Comparison of ENCODE assay signal across 20 cellular contexts in genomic region chr1:92184632-92185031, GRCh38. TPM values are rescaled to one million over a fixed set of nuclear protein-coding genes. Genes with fewer than 3 reads are reported as not detected.
DNase-seq lines count a peak whose midpoint lies in the region; ATAC-seq, FAIRE-seq and TF ChIP-seq lines count a peak whose summit lies in the region.
"Had no signal": no experiment of that assay in that cellular context is flagged by ENCODE, and none has a peak within 500 bp of the region (broad histone marks: within the 10 kb centered on the region; RNA-seq: fewer than 3 reads in every experiment).

No MANE protein-coding gene starts in this region.

- no peak overlapping the region for H4K5ac ChIP-seq in H9 (ENCODE audit: insufficient read length, low read depth, low read length)

- ATAC-seq in HG03565 (IDR thresholded peaks at IDR 0.05; ENCODE audit: unreplicated experiment) (no peak), GM21360 (IDR thresholded peaks at IDR 0.05; ENCODE audit: unreplicated experiment) (no peak), GM18907 (IDR thresholded peaks at IDR 0.05; ENCODE audit: unreplicated experiment) (no peak)
- ATAC-seq: body of pancreas had no signal

- H3K36me3 Mint-ChIP-seq in H9 (ENCODE audit: insufficient read depth in 1 of 3, low read depth in 3 of 3), result peaks cover 0 to 12% (median 4%) of the 10 kb centered on the region in 3 experiments; a peak in 3 of 7 replicates

- FAIRE-seq in HTR-8/SVneo (lab: Jason Lieb, UNC), result no peak
- FAIRE-seq in bronchial epithelial cell (lab: Jason Lieb, UNC), result no peak
- FAIRE-seq: GM19239 had no signal

- no peak overlapping the region for H3K27ac ChIP-seq in H9 (ENCODE audit: insufficient read length, low read depth, low read length)
- H3K27ac ChIP-seq: BLaER1, body of pancreas, thyroid gland had no signal

- H3K36me3 ChIP-seq in bronchial epithelial cell (ENCODE audit: control insufficient read depth, insufficient read depth, low read length), result no peaks in the 10 kb centered on the region
- H3K36me3 ChIP-seq: BLaER1 had no signal

- peaks cover 5 to 16% of the 10 kb centered on the region in 2 experiments for H3K4me1 Mint-ChIP-seq in H9
- H3K4me1 Mint-ChIP-seq: activated CD4-positive, alpha-beta memory T cell treated with anti-CD3 and anti-CD28 coated beads, Interleukin-2, amount 10 ng/mL, durations not matched to agents 7 days and 5 days had no signal

- H4K20me1 ChIP-seq in H9 (ENCODE audit: control insufficient read depth, insufficient read depth, insufficient read length), result no peaks in the 10 kb centered on the region
- H4K20me1 ChIP-seq: BLaER1 had no signal

- H2BK12ac ChIP-seq in H9 (ENCODE audit: insufficient read length, low read depth, low read length), result no peak overlapping the region

- no peak overlapping the region for H4K8ac ChIP-seq in H9 (replicated peaks; ENCODE audit: insufficient read length, low read depth, low read length)

- H3K56ac ChIP-seq in H9 (ENCODE audit: insufficient read length, low read depth, low read length), result no peak overlapping the region

- DNase-seq in AG09319 (ENCODE audit: extremely low read depth, low read depth) (peak; percentile 27), HTR-8/SVneo (ENCODE audit: insufficient read length, low spot score) (peak; percentile 25), bronchial epithelial cell (ENCODE audit: low read depth) (peak; percentile 82), kidney tubule cell (ENCODE audit: low spot score) (peak; percentile 54), H9 (no peak)
- DNase-seq: activated CD4-positive, alpha-beta memory T cell treated with anti-CD3 and anti-CD28 coated beads, Interleukin-2, amount 10 ng/mL, durations not matched to agents 7 days and 5 days; activated effector memory CD4-positive, alpha-beta T cell treated with Interleukin-2 at 50 U/mL for 16 hours; body of pancreas; DMS53; head of caudate nucleus; NCI-H2081; NCI-H748 treated with DMSO at 0.1 percent for 48 hours; Right ventricle myocardium superior; thyroid gland had no signal

- H3K27ac Mint-ChIP-seq in H9, result no peak overlapping the region
- H3K27ac Mint-ChIP-seq: activated CD4-positive, alpha-beta memory T cell treated with anti-CD3 and anti-CD28 coated beads, Interleukin-2, amount 10 ng/mL, durations not matched to agents 7 days and 5 days; progenitor cell of endocrine pancreas had no signal

- H3K4me3 Mint-ChIP-seq in H9, result no peak overlapping the region
- H3K4me3 Mint-ChIP-seq: activated CD4-positive, alpha-beta memory T cell treated with anti-CD3 and anti-CD28 coated beads, Interleukin-2, amount 10 ng/mL, durations not matched to agents 7 days and 5 days had no signal

- H2AFZ ChIP-seq in H9 (ENCODE audit: low read length), result no peak overlapping the region

- H3K14ac ChIP-seq in H9 (ENCODE audit: insufficient read depth, low read length), result no peak overlapping the region

- H3T11ph ChIP-seq in H9 (ENCODE audit: low read length), result no peak overlapping the region

- H3K4me1 ChIP-seq in H9 (ENCODE audit: insufficient read depth, low read length), result peaks cover 7% of the 10 kb centered on the region
- H3K4me1 ChIP-seq: BLaER1, body of pancreas, thyroid gland had no signal

- TF ChIP-seq CTCF in AG09319 (IDR thresholded peaks at IDR 0.05; ENCODE audit: low read depth, low read length) (no peak), bronchial epithelial cell (IDR thresholded peaks at IDR 0.05; ENCODE audit: insufficient read depth, low read length, severe bottlenecking) (no peak), H9 (conservative IDR thresholded peaks at IDR 0.05) (no peak)

- H3K4me2 ChIP-seq in H9 (ENCODE audit: insufficient read depth, insufficient read length, low read length), result no peak overlapping the region
- H3K4me2 ChIP-seq: BLaER1 had no signal

- no CpG with 5 or more reads among the region's 1 CpG for WGBS in H9 (ENCODE audit: extremely low coverage, insufficient read length, low lambda C conversion rate)

- H3K79me1 ChIP-seq in H9 (ENCODE audit: insufficient read depth, low read depth, low read length, poor library complexity, severe bottlenecking), result no peaks in the 10 kb centered on the region

- no peaks in the 10 kb centered on the region for H3K79me2 ChIP-seq in H9 (ENCODE audit: insufficient read depth, low read length)

- H2BK15ac ChIP-seq in H9 (ENCODE audit: low read depth, low read length), result no peak overlapping the region

- H2AK5ac ChIP-seq in H9 (ENCODE audit: insufficient read length, low read length), result no peak overlapping the region

- H3K4ac ChIP-seq in H9 (ENCODE audit: low read depth, low read length), result no peak overlapping the region

- no peak overlapping the region for H2BK120ac ChIP-seq in H9 (ENCODE audit: low read depth, low read length, poor library complexity, severe bottlenecking)

- H4K91ac ChIP-seq in H9 (ENCODE audit: insufficient read length, low read depth, low read length), result no peak overlapping the region

- H3K23me2 ChIP-seq in H9 (ENCODE audit: insufficient read length, low read depth, low read length, poor library complexity, severe bottlenecking), result no peaks in the 10 kb centered on the region

- no peaks in the 10 kb centered on the region for H3K9me3 Mint-ChIP-seq in H9
- H3K9me3 Mint-ChIP-seq: activated CD4-positive, alpha-beta memory T cell treated with anti-CD3 and anti-CD28 coated beads, Interleukin-2, amount 10 ng/mL, durations not matched to agents 7 days and 5 days had no signal

- no peaks in the 10 kb centered on the region for H3K27me3 Mint-ChIP-seq in H9 (ENCODE audit: low read depth)
- H3K27me3 Mint-ChIP-seq: activated CD4-positive, alpha-beta memory T cell treated with anti-CD3 and anti-CD28 coated beads, Interleukin-2, amount 10 ng/mL, durations not matched to agents 7 days and 5 days; progenitor cell of endocrine pancreas had no signal

- no peak overlapping the region for H3K23ac ChIP-seq in H9 (ENCODE audit: insufficient read length, low read depth, low read length)

- no peak overlapping the region for H3K18ac ChIP-seq in H9 (ENCODE audit: insufficient read length, low read depth, low read length)

- no peaks in the 10 kb centered on the region for H3K27me3 ChIP-seq in bronchial epithelial cell (ENCODE audit: control insufficient read depth, insufficient read depth, low read length)
- no peaks in the 10 kb centered on the region for H3K27me3 ChIP-seq in H9 (ENCODE audit: insufficient read depth, low read length)
- H3K27me3 ChIP-seq: BLaER1, body of pancreas, thyroid gland had no signal

- no peak overlapping the region for H3K4me3 ChIP-seq in bronchial epithelial cell (ENCODE audit: low read depth, low read length)
- H3K4me3 ChIP-seq: BLaER1, body of pancreas, thyroid gland had no signal

- H3K9me3 ChIP-seq in H9 (ENCODE audit: control insufficient read depth, low read depth, low read length), result no peaks in the 10 kb centered on the region
- H3K9me3 ChIP-seq: BLaER1, body of pancreas, thyroid gland had no signal

- H3K9ac ChIP-seq in H9 (ENCODE audit: extremely low read depth, insufficient read length, low read length), result no peak overlapping the region
- H3K9ac ChIP-seq: BLaER1 had no signal

- H2BK20ac ChIP-seq in H9 (ENCODE audit: low read depth, low read length, poor library complexity, severe bottlenecking), result no peak overlapping the region

- H2BK5ac ChIP-seq in H9 (ENCODE audit: insufficient read length, low read length), result no peak overlapping the region

RNA-seq across cellular contexts. Expression of gene C1orf146, which starts 33.1 kb away (rescaled TPM):
- not detected in 2 replicates for total RNA-seq in bronchial epithelial cell
- total RNA-seq in H9 (2021), result not detected in 2 replicates
- total RNA-seq: activated CD4-positive, alpha-beta memory T cell treated with anti-CD3 and anti-CD28 coated beads, Interleukin-2, amount 10 ng/mL, durations not matched to agents 7 days and 5 days; body of pancreas; progenitor cell of endocrine pancreas; Right ventricle myocardium superior; thyroid gland had no signal
